In genomic region chr11:124753207-124753606, GRCh38 we compare ENCODE assay signal across 20 cellular contexts. TPM values are rescaled to one million over a fixed set of nuclear protein-coding genes. Genes with fewer than 3 reads are reported as not detected.
A peak's percentile ranks its signal among the peaks of the same experiment; 100 is the strongest.
DNase-seq lines count a peak whose midpoint lies in the region; ATAC-seq and TF ChIP-seq lines count a peak whose summit lies in the region.
"Had no signal": no experiment of that assay in that cellular context is flagged by ENCODE, and none has a peak within 500 bp of the region (broad histone marks: within the 10 kb centered on the region; RNA-seq: fewer than 3 reads in every experiment).

No MANE protein-coding gene starts in this region.

- H3K4ac ChIP-seq in mesendoderm (ENCODE audit: low read depth, low read length) = no peak overlapping the region

- H3K4me3 ChIP-seq in BLaER1 (no peak overlapping the region), mesendoderm (ENCODE audit: low read length) (no peak overlapping the region)
- H3K4me3 ChIP-seq: mucosa of descending colon, testis had no signal

- CTCF ChIA-PET in MCF 10A (lab: Yijun Ruan, JAX) = interaction anchor here (0.6 to 2.4 kb wide), 6 partner anchors 10 to 670 kb away, joined by 3 to 14 read pairs (median 6); no protein-coding TSS in a partner anchor

- H3K4me3 Mint-ChIP-seq in MCF 10A (ENCODE audit: unreplicated experiment) = no peak overlapping the region
- H3K4me3 Mint-ChIP-seq: neural crest cell; stimulated activated effector memory CD8-positive, alpha-beta T cell treated with anti-CD3 and anti-CD28 coated beads, Interleukin-12 subunit alpha, Interleukin-12 subunit beta, amount 100 ng/mL, for 72 hours had no signal

- no peaks in the 10 kb centered on the region for H3K9me3 Mint-ChIP-seq in MCF 10A (ENCODE audit: unreplicated experiment)
- H3K9me3 Mint-ChIP-seq: CD8-positive, alpha-beta memory T cell; neural crest cell; stimulated activated effector memory CD8-positive, alpha-beta T cell treated with anti-CD3 and anti-CD28 coated beads, Interleukin-12 subunit alpha, Interleukin-12 subunit beta, amount 100 ng/mL, for 72 hours had no signal

- H3K4me2 ChIP-seq in BLaER1 (peak overlapping the region; percentile 46; the same call in 1 of the 2 replicates), mesendoderm (ENCODE audit: low read length) (no peak overlapping the region)

- H3K79me2 ChIP-seq in mesendoderm (ENCODE audit: control insufficient read depth, insufficient read depth, low read length) = no peaks in the 10 kb centered on the region

- no peaks in the 10 kb centered on the region for H3K27me3 Mint-ChIP-seq in MCF 10A (ENCODE audit: insufficient read depth, unreplicated experiment)

- peak; percentile 24 for DNase-seq in GM13976 (ENCODE audit: low spot score)
- peak; percentile 72 for DNase-seq in OCI-M1 (lab: John Stamatoyannopoulos, UW)
- DNase-seq in left colon = no peak
- no peak for DNase-seq in germinal center (ENCODE audit: low spot score)
- no peak for DNase-seq in MCF 10A (ENCODE audit: unreplicated experiment)
- DNase-seq in mesendoderm = no peak
- DNase-seq: activated CD4-positive, alpha-beta T cell treated with anti-CD3 and anti-CD28 coated beads, Interleukin-2, amount 50 U/mL, for 1 hour; activated CD8-positive, alpha-beta memory T cell treated with anti-CD3 and anti-CD28 coated beads, Interleukin-2, amount 50 U/mL, for 4 hours; activated effector memory CD4-positive, alpha-beta T cell treated with Interleukin-2 at 50 U/mL for 16 hours; brain microvascular endothelial cell; CD8-positive, alpha-beta memory T cell; DND-41; NCI-H187; T-helper 1 cell; testis had no signal

- intact Hi-C loops in left colon (cut with DNase I, micrococcal nuclease) = no loop called here
- intact Hi-C loops in MCF 10A (cut with micrococcal nuclease) = no loop called here

- H3K9me3 ChIP-seq in BLaER1 = no peaks in the 10 kb centered on the region
- H3K9me3 ChIP-seq: mucosa of descending colon, testis had no signal

- BruUV-seq in MCF 10A (replicated peaks; lab: Mats Ljungman, UMichigan) = no TSS peak

- no peak overlapping the region for H2BK120ac ChIP-seq in mesendoderm (ENCODE audit: low read depth, low read length)

- TF ChIP-seq CTCF in GM13976 (IDR thresholded peaks at IDR 0.05; ENCODE audit: borderline replicate concordance, control extremely low read depth, extremely low read depth, insufficient read depth, missing control alignments) (no peak), MCF 10A (IDR thresholded peaks at IDR 0.05; ENCODE audit: unreplicated experiment) (no peak)

- in situ Hi-C loops in GM13976 (cut with MboI; ENCODE audit: low sequenced_read_pairs, unreplicated experiment) = no loop called here

- no peaks in the 10 kb centered on the region for H3K36me3 Mint-ChIP-seq in MCF 10A (ENCODE audit: insufficient read depth, unreplicated experiment)
- H3K36me3 Mint-ChIP-seq: CD8-positive, alpha-beta memory T cell; stimulated activated effector memory CD8-positive, alpha-beta T cell treated with anti-CD3 and anti-CD28 coated beads, Interleukin-12 subunit alpha, Interleukin-12 subunit beta, amount 100 ng/mL, for 72 hours had no signal

- no peak overlapping the region for H2AK5ac ChIP-seq in mesendoderm (ENCODE audit: low read length)

- H3K27ac ChIP-seq in BLaER1 = no peak overlapping the region
- no peak overlapping the region for H3K27ac ChIP-seq in mesendoderm (ENCODE audit: low read depth, low read length)
- H3K27ac ChIP-seq: brain microvascular endothelial cell, testis had no signal

- peak; percentile 17 for ATAC-seq in left colon
- ATAC-seq: mucosa of descending colon; stimulated activated effector memory CD8-positive, alpha-beta T cell treated with anti-CD3 and anti-CD28 coated beads, Interleukin-12 subunit alpha, Interleukin-12 subunit beta, amount 100 ng/mL, for 72 hours had no signal

- H4K20me1 ChIP-seq in BLaER1 = peaks cover 42% of the 10 kb centered on the region

- H3K36me3 ChIP-seq in BLaER1 = peaks cover 29% of the 10 kb centered on the region
- no peaks in the 10 kb centered on the region for H3K36me3 ChIP-seq in mesendoderm (ENCODE audit: control insufficient read depth, insufficient read depth, low read length)
- H3K36me3 ChIP-seq: brain microvascular endothelial cell had no signal

- no peak overlapping the region for H2BK5ac ChIP-seq in mesendoderm (ENCODE audit: low read length)

- H3K27me3 ChIP-seq in BLaER1 (no peaks in the 10 kb centered on the region), mesendoderm (ENCODE audit: insufficient read depth, low read length, poor library complexity) (peaks cover 77% of the 10 kb centered on the region)
- H3K27me3 ChIP-seq: brain microvascular endothelial cell, testis had no signal

- peaks cover 42% of the 10 kb centered on the region for H3K4me1 ChIP-seq in BLaER1
- peaks cover 4% of the 10 kb centered on the region for H3K4me1 ChIP-seq in mesendoderm (ENCODE audit: control insufficient read depth, low read depth, low read length)

- no peak overlapping the region for H3K23ac ChIP-seq in mesendoderm (ENCODE audit: low read length)

- POLR2A ChIA-PET in MCF 10A (lab: Yijun Ruan, JAX) = interaction anchor here (0.7 kb wide), 1 partner anchor 61 kb away, joined by 4 read pairs; no protein-coding TSS in a partner anchor

- no peak overlapping the region for H3K9ac ChIP-seq in BLaER1
- no peak overlapping the region for H3K9ac ChIP-seq in mesendoderm (ENCODE audit: low read length)

- no peak overlapping the region for H3K56ac ChIP-seq in mesendoderm (ENCODE audit: low read length)

- no peaks in the 10 kb centered on the region for H3K79me1 ChIP-seq in mesendoderm (ENCODE audit: low read length)

- H4K8ac ChIP-seq in mesendoderm (ENCODE audit: low read depth, low read length) = no peak overlapping the region

- H2BK15ac ChIP-seq in mesendoderm (replicated peaks; ENCODE audit: low read depth) = no peak overlapping the region

- H3K18ac ChIP-seq in mesendoderm (ENCODE audit: low read length) = no peak overlapping the region

- H3K27ac Mint-ChIP-seq in MCF 10A (ENCODE audit: low read depth, unreplicated experiment) = no peak overlapping the region
- H3K27ac Mint-ChIP-seq: progenitor cell of endocrine pancreas; stimulated activated effector memory CD8-positive, alpha-beta T cell treated with anti-CD3 and anti-CD28 coated beads, Interleukin-12 subunit alpha, Interleukin-12 subunit beta, amount 100 ng/mL, for 72 hours had no signal

- no peak overlapping the region for H4K5ac ChIP-seq in mesendoderm (ENCODE audit: low read length)

- H3K4me1 Mint-ChIP-seq in MCF 10A (ENCODE audit: insufficient read depth, unreplicated experiment) = no peaks in the 10 kb centered on the region

RNA-seq across cellular contexts. Expression of gene VSIG2, which starts 1.2 kb away (rescaled TPM):
- total RNA-seq in left colon (100 to 1,000 TPM; 176 to 228 TPM), MCF 10A (2022) (not detected in 2 replicates)
- polyA plus RNA-seq in mesendoderm (2013, experiment 1 of 2) = not detected
- polyA plus RNA-seq in mesendoderm (2013, experiment 2 of 2) = 0.07 TPM
- total RNA-seq: neural crest cell had no signal
- polyA plus RNA-seq: CD8-positive, alpha-beta memory T cell had no signal

RNA-seq across cellular contexts. Expression of gene ESAM, which starts 8.9 kb away (rescaled TPM):
- total RNA-seq in left colon = 1 to 10 TPM; 8.6 to 9.6 TPM
- 0.19 and 0.93 TPM in 2 replicates for total RNA-seq in MCF 10A (2022)
- polyA plus RNA-seq in mesendoderm (2013, experiment 1 of 2) = 0.21 TPM
- 0.14 TPM for polyA plus RNA-seq in mesendoderm (2013, experiment 2 of 2)
- polyA plus RNA-seq: CD8-positive, alpha-beta memory T cell had no signal

RNA-seq across cellular contexts. Expression of gene NRGN, which starts 13.5 kb away (rescaled TPM):
- total RNA-seq in left colon (1 to 10 TPM; 1.8 to 2.5 TPM), MCF 10A (2022) (1.4 TPM in 1 of 2 replicates, not detected in the other)
- polyA plus RNA-seq in mesendoderm (2013, experiment 1 of 2) = 0.42 TPM
- 0.67 TPM for polyA plus RNA-seq in mesendoderm (2013, experiment 2 of 2)
- polyA plus RNA-seq: CD8-positive, alpha-beta memory T cell had no signal

RNA-seq across cellular contexts. Expression of gene MSANTD2, which starts 47.0 kb away (rescaled TPM):
- total RNA-seq in left colon (1 to 10 TPM; 7.3 to 9.0 TPM), MCF 10A (2022) (14.2 and 15.3 TPM in 2 replicates)
- polyA plus RNA-seq in mesendoderm (2013, experiment 1 of 2) = 10.6 TPM
- 10.4 TPM for polyA plus RNA-seq in mesendoderm (2013, experiment 2 of 2)

Comparison
In these comparisons a context has a peak if more than half of its experiments do, and no peak if none do; other contexts are left out.
1. DNase-seq: peak in GM13976 (single experiment) and OCI-M1 (single experiment); none in left colon (0 of 2), germinal center (single experiment), MCF 10A (single experiment) and mesendoderm (single experiment).
2. RNA of gene VSIG2, which starts 1.2 kb away (total RNA-seq): 176 to 228 TPM in left colon; not detected in MCF 10A; every median in the first group is over 100 times any median in the second.